1 cellular context compared by ENCODE assay signal in the genomic region with DNA sequence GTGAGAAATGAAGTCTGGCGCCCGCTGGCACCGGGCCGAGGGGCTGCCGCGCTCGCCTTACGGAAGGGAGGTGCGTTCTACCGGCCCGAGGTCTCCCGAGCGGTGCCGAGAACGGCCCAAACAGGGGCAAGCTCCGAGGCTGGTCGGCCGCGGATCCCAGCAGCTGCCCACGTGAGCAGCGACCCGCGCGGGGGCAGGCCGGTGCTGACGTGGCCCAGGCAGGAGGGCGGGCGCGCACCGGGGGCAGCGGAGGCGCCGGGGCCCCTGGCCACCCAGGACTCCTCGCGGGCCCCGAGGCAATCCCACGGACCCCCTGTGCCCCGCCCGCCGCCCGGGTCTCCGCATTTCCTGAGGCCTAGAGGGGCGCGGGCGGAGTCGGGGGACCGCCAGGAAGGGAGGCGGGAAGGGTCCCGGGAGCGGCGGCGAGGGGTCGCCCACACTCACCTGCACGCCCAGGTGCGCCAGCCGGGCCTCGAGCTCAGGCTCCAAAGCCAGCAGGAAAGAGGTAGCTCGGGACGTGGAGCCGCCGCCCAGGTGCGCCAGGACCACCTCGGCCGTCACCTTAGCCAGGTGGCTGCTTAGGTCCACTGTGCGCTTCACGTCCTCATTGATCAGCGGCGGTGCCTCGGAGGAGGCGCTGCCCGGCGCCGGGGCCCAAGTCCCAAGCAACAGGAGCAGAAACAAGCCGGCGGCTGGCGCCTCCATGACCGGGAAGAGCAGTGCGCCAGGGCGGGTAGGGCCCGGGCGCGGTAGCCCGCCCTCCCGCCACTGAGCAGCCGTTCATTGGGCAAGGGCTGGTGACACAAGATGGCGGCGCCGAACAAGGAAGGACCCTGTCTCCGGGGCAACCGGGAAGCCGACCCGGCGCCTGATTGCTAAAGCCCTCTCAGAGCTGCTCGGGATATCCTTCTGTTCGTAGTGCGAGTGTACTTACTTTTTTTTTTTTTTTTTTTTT.
TF ChIP-seq lines count a peak whose summit lies in the region.

A gene (minus strand): TSS at position 723 of the 955 bp plus-strand sequence. CDS start 18 bp downstream, at position 705.

TF ChIP-seq in HepG2, 621 proteins besides CTCF, POLR2A, EP300 and RAD21 (continued from another document and continues in another):
- TF ChIP-seq, protein P1, sequence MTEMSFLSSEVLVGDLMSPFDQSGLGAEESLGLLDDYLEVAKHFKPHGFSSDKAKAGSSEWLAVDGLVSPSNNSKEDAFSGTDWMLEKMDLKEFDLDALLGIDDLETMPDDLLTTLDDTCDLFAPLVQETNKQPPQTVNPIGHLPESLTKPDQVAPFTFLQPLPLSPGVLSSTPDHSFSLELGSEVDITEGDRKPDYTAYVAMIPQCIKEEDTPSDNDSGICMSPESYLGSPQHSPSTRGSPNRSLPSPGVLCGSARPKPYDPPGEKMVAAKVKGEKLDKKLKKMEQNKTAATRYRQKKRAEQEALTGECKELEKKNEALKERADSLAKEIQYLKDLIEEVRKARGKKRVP (CRISPR knock-in tag; IDR thresholded peaks at IDR 0.05) = peak in 1 of 2 experiments; percentile 61; a peak in 1 of 4 replicates
- TF ChIP-seq, protein P2, sequence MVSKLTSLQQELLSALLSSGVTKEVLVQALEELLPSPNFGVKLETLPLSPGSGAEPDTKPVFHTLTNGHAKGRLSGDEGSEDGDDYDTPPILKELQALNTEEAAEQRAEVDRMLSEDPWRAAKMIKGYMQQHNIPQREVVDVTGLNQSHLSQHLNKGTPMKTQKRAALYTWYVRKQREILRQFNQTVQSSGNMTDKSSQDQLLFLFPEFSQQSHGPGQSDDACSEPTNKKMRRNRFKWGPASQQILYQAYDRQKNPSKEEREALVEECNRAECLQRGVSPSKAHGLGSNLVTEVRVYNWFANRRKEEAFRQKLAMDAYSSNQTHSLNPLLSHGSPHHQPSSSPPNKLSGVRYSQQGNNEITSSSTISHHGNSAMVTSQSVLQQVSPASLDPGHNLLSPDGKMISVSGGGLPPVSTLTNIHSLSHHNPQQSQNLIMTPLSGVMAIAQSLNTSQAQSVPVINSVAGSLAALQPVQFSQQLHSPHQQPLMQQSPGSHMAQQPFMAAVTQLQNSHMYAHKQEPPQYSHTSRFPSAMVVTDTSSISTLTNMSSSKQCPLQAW (CRISPR knock-in tag; IDR thresholded peaks at IDR 0.05) = peak; percentile 85; the same call in 1 of the 2 replicates
- TF ChIP-seq SRSF9 (IDR thresholded peaks at IDR 0.05; ENCODE audit: borderline replicate concordance, insufficient read depth, low read depth, low read length, poor library complexity, severe bottlenecking) (no peak), ZNF83 (CRISPR knock-in tag; IDR thresholded peaks at IDR 0.05; ENCODE audit: borderline replicate concordance) (0 out of 2 replicates have a peak, but pooled peaks have one; percentile 42), ZFX (CRISPR knock-in tag; IDR thresholded peaks at IDR 0.05; ENCODE audit: low read depth) (peak; percentile 89), ZNF7 (CRISPR knock-in tag; IDR thresholded peaks at IDR 0.05) (no peak), ZNF776 (CRISPR knock-in tag; IDR thresholded peaks at IDR 0.05) (peak; percentile 74; the same call in 1 of the 2 replicates), KAT2B (IDR thresholded peaks at IDR 0.05; ENCODE audit: borderline replicate concordance, low read depth, low read length) (no peak), CREM (IDR thresholded peaks at IDR 0.05) (peak; percentile 88), CREM (CRISPR knock-in tag; IDR thresholded peaks at IDR 0.05) (no peak), TBX2 (CRISPR knock-in tag; IDR thresholded peaks at IDR 0.05; ENCODE audit: borderline replicate concordance) (peak; percentile 61; the same call in 1 of the 2 replicates), TAF1 (CRISPR knock-in tag; IDR thresholded peaks at IDR 0.05) (peak; percentile 92), SP1 (IDR thresholded peaks at IDR 0.05) (no peak), SP1 (CRISPR knock-in tag; IDR thresholded peaks at IDR 0.05) (peak; percentile 70), CHCHD3 (CRISPR knock-in tag; IDR thresholded peaks at IDR 0.05) (peak; percentile 63), ATF7-NPFF (CRISPR knock-in tag; IDR thresholded peaks at IDR 0.05; ENCODE audit: low read depth) (peak; percentile 68), NONO (IDR thresholded peaks at IDR 0.05) (no peak), NONO (CRISPR knock-in tag; conservative IDR thresholded peaks at IDR 0.05) (peak; percentile 89), ZNF235 (CRISPR knock-in tag; IDR thresholded peaks at IDR 0.05; ENCODE audit: borderline replicate concordance) (peak; percentile 91; the same call in 1 of the 2 replicates), SRY (CRISPR knock-in tag; IDR thresholded peaks at IDR 0.05) (0 out of 2 replicates have a peak, but pooled peaks have one; percentile 67), THAP11 (CRISPR knock-in tag; IDR thresholded peaks at IDR 0.05) (peak; percentile 75; the same call in 1 of the 2 replicates), YEATS4 (CRISPR knock-in tag; IDR thresholded peaks at IDR 0.05; ENCODE audit: borderline replicate concordance) (peak; percentile 82; the same call in 1 of the 2 replicates), SP5 (CRISPR knock-in tag; IDR thresholded peaks at IDR 0.05; ENCODE audit: borderline replicate concordance, low read depth) (peak; percentile 38; the same call in 1 of the 2 replicates)
- TF ChIP-seq, protein P3, sequence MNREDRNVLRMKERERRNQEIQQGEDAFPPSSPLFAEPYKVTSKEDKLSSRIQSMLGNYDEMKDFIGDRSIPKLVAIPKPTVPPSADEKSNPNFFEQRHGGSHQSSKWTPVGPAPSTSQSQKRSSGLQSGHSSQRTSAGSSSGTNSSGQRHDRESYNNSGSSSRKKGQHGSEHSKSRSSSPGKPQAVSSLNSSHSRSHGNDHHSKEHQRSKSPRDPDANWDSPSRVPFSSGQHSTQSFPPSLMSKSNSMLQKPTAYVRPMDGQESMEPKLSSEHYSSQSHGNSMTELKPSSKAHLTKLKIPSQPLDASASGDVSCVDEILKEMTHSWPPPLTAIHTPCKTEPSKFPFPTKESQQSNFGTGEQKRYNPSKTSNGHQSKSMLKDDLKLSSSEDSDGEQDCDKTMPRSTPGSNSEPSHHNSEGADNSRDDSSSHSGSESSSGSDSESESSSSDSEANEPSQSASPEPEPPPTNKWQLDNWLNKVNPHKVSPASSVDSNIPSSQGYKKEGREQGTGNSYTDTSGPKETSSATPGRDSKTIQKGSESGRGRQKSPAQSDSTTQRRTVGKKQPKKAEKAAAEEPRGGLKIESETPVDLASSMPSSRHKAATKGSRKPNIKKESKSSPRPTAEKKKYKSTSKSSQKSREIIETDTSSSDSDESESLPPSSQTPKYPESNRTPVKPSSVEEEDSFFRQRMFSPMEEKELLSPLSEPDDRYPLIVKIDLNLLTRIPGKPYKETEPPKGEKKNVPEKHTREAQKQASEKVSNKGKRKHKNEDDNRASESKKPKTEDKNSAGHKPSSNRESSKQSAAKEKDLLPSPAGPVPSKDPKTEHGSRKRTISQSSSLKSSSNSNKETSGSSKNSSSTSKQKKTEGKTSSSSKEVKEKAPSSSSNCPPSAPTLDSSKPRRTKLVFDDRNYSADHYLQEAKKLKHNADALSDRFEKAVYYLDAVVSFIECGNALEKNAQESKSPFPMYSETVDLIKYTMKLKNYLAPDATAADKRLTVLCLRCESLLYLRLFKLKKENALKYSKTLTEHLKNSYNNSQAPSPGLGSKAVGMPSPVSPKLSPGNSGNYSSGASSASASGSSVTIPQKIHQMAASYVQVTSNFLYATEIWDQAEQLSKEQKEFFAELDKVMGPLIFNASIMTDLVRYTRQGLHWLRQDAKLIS (CRISPR knock-in tag; IDR thresholded peaks at IDR 0.05) = no peak
- TF ChIP-seq, protein P4, sequence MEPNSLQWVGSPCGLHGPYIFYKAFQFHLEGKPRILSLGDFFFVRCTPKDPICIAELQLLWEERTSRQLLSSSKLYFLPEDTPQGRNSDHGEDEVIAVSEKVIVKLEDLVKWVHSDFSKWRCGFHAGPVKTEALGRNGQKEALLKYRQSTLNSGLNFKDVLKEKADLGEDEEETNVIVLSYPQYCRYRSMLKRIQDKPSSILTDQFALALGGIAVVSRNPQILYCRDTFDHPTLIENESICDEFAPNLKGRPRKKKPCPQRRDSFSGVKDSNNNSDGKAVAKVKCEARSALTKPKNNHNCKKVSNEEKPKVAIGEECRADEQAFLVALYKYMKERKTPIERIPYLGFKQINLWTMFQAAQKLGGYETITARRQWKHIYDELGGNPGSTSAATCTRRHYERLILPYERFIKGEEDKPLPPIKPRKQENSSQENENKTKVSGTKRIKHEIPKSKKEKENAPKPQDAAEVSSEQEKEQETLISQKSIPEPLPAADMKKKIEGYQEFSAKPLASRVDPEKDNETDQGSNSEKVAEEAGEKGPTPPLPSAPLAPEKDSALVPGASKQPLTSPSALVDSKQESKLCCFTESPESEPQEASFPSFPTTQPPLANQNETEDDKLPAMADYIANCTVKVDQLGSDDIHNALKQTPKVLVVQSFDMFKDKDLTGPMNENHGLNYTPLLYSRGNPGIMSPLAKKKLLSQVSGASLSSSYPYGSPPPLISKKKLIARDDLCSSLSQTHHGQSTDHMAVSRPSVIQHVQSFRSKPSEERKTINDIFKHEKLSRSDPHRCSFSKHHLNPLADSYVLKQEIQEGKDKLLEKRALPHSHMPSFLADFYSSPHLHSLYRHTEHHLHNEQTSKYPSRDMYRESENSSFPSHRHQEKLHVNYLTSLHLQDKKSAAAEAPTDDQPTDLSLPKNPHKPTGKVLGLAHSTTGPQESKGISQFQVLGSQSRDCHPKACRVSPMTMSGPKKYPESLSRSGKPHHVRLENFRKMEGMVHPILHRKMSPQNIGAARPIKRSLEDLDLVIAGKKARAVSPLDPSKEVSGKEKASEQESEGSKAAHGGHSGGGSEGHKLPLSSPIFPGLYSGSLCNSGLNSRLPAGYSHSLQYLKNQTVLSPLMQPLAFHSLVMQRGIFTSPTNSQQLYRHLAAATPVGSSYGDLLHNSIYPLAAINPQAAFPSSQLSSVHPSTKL (CRISPR knock-in tag; IDR thresholded peaks at IDR 0.05) = peak; percentile 12; the same call in 1 of the 2 replicates
- TF ChIP-seq, protein P5, sequence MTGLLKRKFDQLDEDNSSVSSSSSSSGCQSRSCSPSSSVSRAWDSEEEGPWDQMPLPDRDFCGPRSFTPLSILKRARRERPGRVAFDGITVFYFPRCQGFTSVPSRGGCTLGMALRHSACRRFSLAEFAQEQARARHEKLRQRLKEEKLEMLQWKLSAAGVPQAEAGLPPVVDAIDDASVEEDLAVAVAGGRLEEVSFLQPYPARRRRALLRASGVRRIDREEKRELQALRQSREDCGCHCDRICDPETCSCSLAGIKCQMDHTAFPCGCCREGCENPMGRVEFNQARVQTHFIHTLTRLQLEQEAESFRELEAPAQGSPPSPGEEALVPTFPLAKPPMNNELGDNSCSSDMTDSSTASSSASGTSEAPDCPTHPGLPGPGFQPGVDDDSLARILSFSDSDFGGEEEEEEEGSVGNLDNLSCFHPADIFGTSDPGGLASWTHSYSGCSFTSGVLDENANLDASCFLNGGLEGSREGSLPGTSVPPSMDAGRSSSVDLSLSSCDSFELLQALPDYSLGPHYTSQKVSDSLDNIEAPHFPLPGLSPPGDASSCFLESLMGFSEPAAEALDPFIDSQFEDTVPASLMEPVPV (CRISPR knock-in tag; IDR thresholded peaks at IDR 0.05) = peak; percentile 6; the same call in 1 of the 2 replicates
- TF ChIP-seq, protein P6, sequence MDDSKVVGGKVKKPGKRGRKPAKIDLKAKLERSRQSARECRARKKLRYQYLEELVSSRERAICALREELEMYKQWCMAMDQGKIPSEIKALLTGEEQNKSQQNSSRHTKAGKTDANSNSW (CRISPR knock-in tag; IDR thresholded peaks at IDR 0.05; ENCODE audit: borderline replicate concordance) = no peak
- TF ChIP-seq, protein P7, sequence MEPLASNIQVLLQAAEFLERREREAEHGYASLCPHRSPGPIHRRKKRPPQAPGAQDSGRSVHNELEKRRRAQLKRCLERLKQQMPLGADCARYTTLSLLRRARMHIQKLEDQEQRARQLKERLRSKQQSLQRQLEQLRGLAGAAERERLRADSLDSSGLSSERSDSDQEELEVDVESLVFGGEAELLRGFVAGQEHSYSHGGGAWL (CRISPR knock-in tag; IDR thresholded peaks at IDR 0.05) = peak; percentile 58; the same call in 1 of the 2 replicates
- TF ChIP-seq, protein P8, sequence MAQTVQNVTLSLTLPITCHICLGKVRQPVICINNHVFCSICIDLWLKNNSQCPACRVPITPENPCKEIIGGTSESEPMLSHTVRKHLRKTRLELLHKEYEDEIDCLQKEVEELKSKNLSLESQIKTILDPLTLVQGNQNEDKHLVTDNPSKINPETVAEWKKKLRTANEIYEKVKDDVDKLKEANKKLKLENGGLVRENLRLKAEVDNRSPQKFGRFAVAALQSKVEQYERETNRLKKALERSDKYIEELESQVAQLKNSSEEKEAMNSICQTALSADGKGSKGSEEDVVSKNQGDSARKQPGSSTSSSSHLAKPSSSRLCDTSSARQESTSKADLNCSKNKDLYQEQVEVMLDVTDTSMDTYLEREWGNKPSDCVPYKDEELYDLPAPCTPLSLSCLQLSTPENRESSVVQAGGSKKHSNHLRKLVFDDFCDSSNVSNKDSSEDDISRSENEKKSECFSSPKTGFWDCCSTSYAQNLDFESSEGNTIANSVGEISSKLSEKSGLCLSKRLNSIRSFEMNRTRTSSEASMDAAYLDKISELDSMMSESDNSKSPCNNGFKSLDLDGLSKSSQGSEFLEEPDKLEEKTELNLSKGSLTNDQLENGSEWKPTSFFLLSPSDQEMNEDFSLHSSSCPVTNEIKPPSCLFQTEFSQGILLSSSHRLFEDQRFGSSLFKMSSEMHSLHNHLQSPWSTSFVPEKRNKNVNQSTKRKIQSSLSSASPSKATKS (CRISPR knock-in tag; IDR thresholded peaks at IDR 0.05) = peak; percentile 69; the same call in 1 of the 2 replicates
- TF ChIP-seq, protein P9, sequence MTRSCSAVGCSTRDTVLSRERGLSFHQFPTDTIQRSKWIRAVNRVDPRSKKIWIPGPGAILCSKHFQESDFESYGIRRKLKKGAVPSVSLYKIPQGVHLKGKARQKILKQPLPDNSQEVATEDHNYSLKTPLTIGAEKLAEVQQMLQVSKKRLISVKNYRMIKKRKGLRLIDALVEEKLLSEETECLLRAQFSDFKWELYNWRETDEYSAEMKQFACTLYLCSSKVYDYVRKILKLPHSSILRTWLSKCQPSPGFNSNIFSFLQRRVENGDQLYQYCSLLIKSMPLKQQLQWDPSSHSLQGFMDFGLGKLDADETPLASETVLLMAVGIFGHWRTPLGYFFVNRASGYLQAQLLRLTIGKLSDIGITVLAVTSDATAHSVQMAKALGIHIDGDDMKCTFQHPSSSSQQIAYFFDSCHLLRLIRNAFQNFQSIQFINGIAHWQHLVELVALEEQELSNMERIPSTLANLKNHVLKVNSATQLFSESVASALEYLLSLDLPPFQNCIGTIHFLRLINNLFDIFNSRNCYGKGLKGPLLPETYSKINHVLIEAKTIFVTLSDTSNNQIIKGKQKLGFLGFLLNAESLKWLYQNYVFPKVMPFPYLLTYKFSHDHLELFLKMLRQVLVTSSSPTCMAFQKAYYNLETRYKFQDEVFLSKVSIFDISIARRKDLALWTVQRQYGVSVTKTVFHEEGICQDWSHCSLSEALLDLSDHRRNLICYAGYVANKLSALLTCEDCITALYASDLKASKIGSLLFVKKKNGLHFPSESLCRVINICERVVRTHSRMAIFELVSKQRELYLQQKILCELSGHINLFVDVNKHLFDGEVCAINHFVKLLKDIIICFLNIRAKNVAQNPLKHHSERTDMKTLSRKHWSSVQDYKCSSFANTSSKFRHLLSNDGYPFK (CRISPR knock-in tag; IDR thresholded peaks at IDR 0.05; ENCODE audit: borderline replicate concordance) = peak; percentile 74; the same call in 1 of the 2 replicates
- TF ChIP-seq, protein P10, sequence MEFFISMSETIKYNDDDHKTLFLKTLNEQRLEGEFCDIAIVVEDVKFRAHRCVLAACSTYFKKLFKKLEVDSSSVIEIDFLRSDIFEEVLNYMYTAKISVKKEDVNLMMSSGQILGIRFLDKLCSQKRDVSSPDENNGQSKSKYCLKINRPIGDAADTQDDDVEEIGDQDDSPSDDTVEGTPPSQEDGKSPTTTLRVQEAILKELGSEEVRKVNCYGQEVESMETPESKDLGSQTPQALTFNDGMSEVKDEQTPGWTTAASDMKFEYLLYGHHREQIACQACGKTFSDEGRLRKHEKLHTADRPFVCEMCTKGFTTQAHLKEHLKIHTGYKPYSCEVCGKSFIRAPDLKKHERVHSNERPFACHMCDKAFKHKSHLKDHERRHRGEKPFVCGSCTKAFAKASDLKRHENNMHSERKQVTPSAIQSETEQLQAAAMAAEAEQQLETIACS (CRISPR knock-in tag; IDR thresholded peaks at IDR 0.05) = no peak
